ENCODE assay signal across 7 cellular contexts in genomic region chr17:74842599-74843351, GRCh38. TPM values are rescaled to one million over a fixed set of nuclear protein-coding genes. Genes with fewer than 3 reads are reported as not detected.
DNase-seq lines count a peak whose midpoint lies in the region; ATAC-seq and TF ChIP-seq lines count a peak whose summit lies in the region.

No MANE protein-coding gene starts in this region.

- H3K27me3 ChIP-seq in ascending aorta, result no peaks in the 10 kb centered on the region
- no peaks in the 10 kb centered on the region for H3K27me3 ChIP-seq in right atrium auricular region
- H3K27me3 ChIP-seq in prostate gland (replicated peaks; ENCODE audit: insufficient read depth), result no peaks in the 10 kb centered on the region

- POLR2A ChIA-PET in GM10248 (lab: Yijun Ruan, JAX), result no interaction called here

- H3K27ac ChIP-seq in ascending aorta (no peak overlapping the region), right atrium auricular region (peak overlapping the region; percentile 77 to 84), prostate gland (no peak overlapping the region)

- under 1% methylated on average over 43 of the region's 88 CpGs for WGBS in prostate gland

- peaks cover 0 to 6% of the 10 kb centered on the region in 2 donors for H3K4me1 ChIP-seq in ascending aorta
- H3K4me1 ChIP-seq in right atrium auricular region, result peaks cover 0 to 40% of the 10 kb centered on the region in 2 donors
- H3K4me1 ChIP-seq in prostate gland (replicated peaks), result no peaks in the 10 kb centered on the region

- TF ChIP-seq CTCF in GM10248 (IDR thresholded peaks at IDR 0.05; ENCODE audit: control extremely low read depth, extremely low read depth, low read depth, missing control alignments), result peak; percentile 41
- TF ChIP-seq CTCF in ascending aorta (IDR thresholded peaks at IDR 0.05), result peak; percentile 49 to 73 (median 59)
- TF ChIP-seq CTCF in right atrium auricular region (IDR thresholded peaks at IDR 0.05), result peak; percentile 81 to 83
- TF ChIP-seq CTCF in prostate gland (IDR thresholded peaks at IDR 0.05), result peak; percentile 25 to 72 (median 49)

- H3K36me3 ChIP-seq in ascending aorta (no peaks in the 10 kb centered on the region), right atrium auricular region (no peaks in the 10 kb centered on the region), prostate gland (no peaks in the 10 kb centered on the region)

- ATAC-seq in GM21528 (IDR thresholded peaks at IDR 0.05; ENCODE audit: low FRiP score, unreplicated experiment), result no peak

- H3K4me3 ChIP-seq in ascending aorta (peak overlapping the region; percentile 64 to 66), right atrium auricular region (peak overlapping the region; percentile 31 to 52), prostate gland (peak overlapping the region; percentile 19 to 30)

- DNase-seq in GM10248 (ENCODE audit: extremely low spot score) (peak; percentile 74), NCI-H1694 (lab: John Stamatoyannopoulos, UW) (peak; percentile 55), ascending aorta (ENCODE audit: low spot score in 2 of 2) (peak in 1 of 2 donors; percentile 72), right atrium auricular region (ENCODE audit: low spot score) (peak; percentile 65), prostate gland (ENCODE audit: low spot score) (peak; percentile 35), NK-92 (lab: John Stamatoyannopoulos, UW; ENCODE audit: unreplicated experiment) (no peak)

- CTCF ChIA-PET in GM10248 (lab: Yijun Ruan, JAX), result interaction anchor here (0.7 to 5.8 kb wide), 9 partner anchors 10 to 118 kb away, joined by 3 to 58 read pairs (median 4); no protein-coding TSS in a partner anchor

- no peak for TF ChIP-seq POLR2A in prostate gland (IDR thresholded peaks at IDR 0.05)

- H3K9me3 ChIP-seq in ascending aorta, result no peaks in the 10 kb centered on the region
- no peaks in the 10 kb centered on the region for H3K9me3 ChIP-seq in right atrium auricular region
- H3K9me3 ChIP-seq in prostate gland, result no peaks in the 10 kb centered on the region

- intact Hi-C loops in ascending aorta (cut with DNase I), result loop anchor here (2.0 kb wide), 1 partner anchor 22 kb away; no protein-coding TSS in a partner anchor
- intact Hi-C loops in prostate gland (cut with DNase I), result no loop called here

RNA-seq across cellular contexts. Expression of gene GRIN2C, which starts 16.9 kb away (rescaled TPM):
- total RNA-seq in ascending aorta (not detected), right atrium auricular region (10 to 100 TPM; 27.6 to 34.4 TPM), prostate gland (1 to 10 TPM in 1 of 2 donors, not detected in 1; 3.6 TPM)

RNA-seq across cellular contexts. Expression of gene FDXR, which starts 30.0 kb away (rescaled TPM):
- total RNA-seq in ascending aorta (93.1 TPM), right atrium auricular region (1 to 10 TPM; 4.1 to 7.9 TPM), prostate gland (100 to 1,000 TPM in 1 of 2 donors, 10 to 100 TPM in 1; 24.6 to 182 TPM)

RNA-seq across cellular contexts. Expression of gene FADS6, which starts 50.7 kb away (rescaled TPM):
- total RNA-seq in ascending aorta (not detected), right atrium auricular region (not detected), prostate gland (not detected)

Comparison
In these comparisons a context has a peak if more than half of its experiments do, and no peak if none do; other contexts are left out.
1. H3K27ac ChIP-seq: peak in right atrium auricular region (2 of 2); none in ascending aorta (0 of 2) and prostate gland (0 of 2).
2. RNA of gene GRIN2C, which starts 16.9 kb away (total RNA-seq): 27.6 to 34.4 TPM in right atrium auricular region; 3.6 TPM in prostate gland and not detected in ascending aorta (single experiment); every median in the first group is over 4 times any median in the second.
3. Peak in every context shown above with its lines, with median percentiles within 50 percentile points of each other: CTCF ChIP-seq and H3K4me3 ChIP-seq.